10 cellular contexts compared by ENCODE assay signal in genomic region chrX:40154229-40154852, GRCh38. TPM values are rescaled to one million over a fixed set of nuclear protein-coding genes. Genes with fewer than 3 reads are reported as not detected.
DNase-seq lines count a peak whose midpoint lies in the region; ATAC-seq, FAIRE-seq and TF ChIP-seq lines count a peak whose summit lies in the region.
"Had no signal": no experiment of that assay in that cellular context is flagged by ENCODE, and none has a peak within 500 bp of the region (broad histone marks: within the 10 kb centered on the region; RNA-seq: fewer than 3 reads in every experiment).

No MANE protein-coding gene starts in this region.

- peaks cover 5% of the 10 kb centered on the region for H3K4me1 ChIP-seq in right cardiac atrium (ENCODE audit: control insufficient read depth, insufficient read depth, low read length)

- peak overlapping the region; percentile 77 for H3K27ac ChIP-seq in right cardiac atrium (ENCODE audit: low read length)

- no peak for TF ChIP-seq CTCF in D721Med (IDR thresholded peaks at IDR 0.05; ENCODE audit: insufficient read depth, missing control alignments)

- H3K4me1 Mint-ChIP-seq in activated T-helper 2 cell treated with anti-CD3 and anti-CD28 coated beads, Interferon-gamma antibody, Interleukin-2, Interleukin-4, amounts not matched to agents 10 μg/mL and 5 μg/mL and 100 μg/mL, durations not matched to agents 14 hours and 24 hours and 36 hours (ENCODE audit: low read depth) = peaks cover 12% of the 10 kb centered on the region

- H3K4me3 Mint-ChIP-seq in activated T-helper 2 cell treated with anti-CD3 and anti-CD28 coated beads, Interferon-gamma antibody, Interleukin-2, Interleukin-4, amounts not matched to agents 10 μg/mL and 5 μg/mL and 100 μg/mL, durations not matched to agents 14 hours and 24 hours and 36 hours (ENCODE audit: low read depth) = peak overlapping the region; percentile 82

- intact Hi-C loops in activated T-helper 2 cell treated with anti-CD3 and anti-CD28 coated beads, Interferon-gamma antibody, Interleukin-2, Interleukin-4, amounts not matched to agents 10 μg/mL and 5 μg/mL and 100 μg/mL, durations not matched to agents 14 hours and 24 hours and 36 hours (cut with micrococcal nuclease) = loop anchor here (5.0 kb wide), 1 partner anchor 142 kb away; no protein-coding TSS in a partner anchor
- intact Hi-C loops in right cardiac atrium (cut with DNase I) = loop anchor here (5.0 to 10.0 kb wide), 4 partner anchors 50 to 140 kb away; partner anchors contain the start of gene BCOR (in 2 of the 4)

- H3K27ac Mint-ChIP-seq in activated T-helper 2 cell treated with anti-CD3 and anti-CD28 coated beads, Interferon-gamma antibody, Interleukin-2, Interleukin-4, amounts not matched to agents 10 μg/mL and 5 μg/mL and 100 μg/mL, durations not matched to agents 14 hours and 24 hours and 36 hours = peak overlapping the region; percentile 58

- peak; percentile 26 to 49 for ATAC-seq in right cardiac atrium
- no peak for ATAC-seq in HG02571 (IDR thresholded peaks at IDR 0.05; ENCODE audit: unreplicated experiment)

- H3K9me3 ChIP-seq in right cardiac atrium (ENCODE audit: control insufficient read depth, low read length) = no peaks in the 10 kb centered on the region

- H3K4me3 ChIP-seq in right cardiac atrium (ENCODE audit: low read length) (peak overlapping the region; percentile 63), skeletal muscle cell (ENCODE audit: low read depth, low read length) (peak overlapping the region; percentile 38)

- DNase-seq in NCI-H1436 (lab: John Stamatoyannopoulos, UW) = peak; percentile 68
- no peak for DNase-seq in NCI-H1436 treated with DMSO at 0.1 percent for 48 hours (lab: John Stamatoyannopoulos, UW)
- peak; percentile 50 for DNase-seq in NCI-H2029 (lab: John Stamatoyannopoulos, UW)
- no peak for DNase-seq in activated T-helper 2 cell treated with anti-CD3 and anti-CD28 coated beads, Interferon-gamma antibody, Interleukin-2, Interleukin-4, amounts not matched to agents 10 μg/mL and 5 μg/mL and 100 μg/mL, durations not matched to agents 14 hours and 24 hours and 36 hours (ENCODE audit: low spot score)
- peak; percentile 48 to 82 (median 78) for DNase-seq in right cardiac atrium
- DNase-seq in skeletal muscle cell (ENCODE audit: low read depth) = no peak
- no peak for DNase-seq in D721Med (ENCODE audit: insufficient read length, low spot score)

- H3K9me3 Mint-ChIP-seq in activated T-helper 2 cell treated with anti-CD3 and anti-CD28 coated beads, Interferon-gamma antibody, Interleukin-2, Interleukin-4, amounts not matched to agents 10 μg/mL and 5 μg/mL and 100 μg/mL, durations not matched to agents 14 hours and 24 hours and 36 hours = no peaks in the 10 kb centered on the region

- no peaks in the 10 kb centered on the region for H3K36me3 Mint-ChIP-seq in activated T-helper 2 cell treated with anti-CD3 and anti-CD28 coated beads, Interferon-gamma antibody, Interleukin-2, Interleukin-4, amounts not matched to agents 10 μg/mL and 5 μg/mL and 100 μg/mL, durations not matched to agents 14 hours and 24 hours and 36 hours (ENCODE audit: low read depth)

- under 1% methylated on average over 37 of the region's 39 CpGs for WGBS in right cardiac atrium

- H3K27me3 ChIP-seq in right cardiac atrium (ENCODE audit: control insufficient read depth, insufficient read depth) = no peaks in the 10 kb centered on the region

- no peak for FAIRE-seq in D721Med (lab: Jason Lieb, UNC)
- FAIRE-seq: colon, G401.6 had no signal

- H3K27me3 Mint-ChIP-seq in activated T-helper 2 cell treated with anti-CD3 and anti-CD28 coated beads, Interferon-gamma antibody, Interleukin-2, Interleukin-4, amounts not matched to agents 10 μg/mL and 5 μg/mL and 100 μg/mL, durations not matched to agents 14 hours and 24 hours and 36 hours (ENCODE audit: low read depth) = no peaks in the 10 kb centered on the region

RNA-seq across cellular contexts. Expression of gene BCOR, which starts 56.6 kb away (rescaled TPM):
- 74.6 and 82.2 TPM in 2 replicates for total RNA-seq in activated T-helper 2 cell treated with anti-CD3 and anti-CD28 coated beads, Interferon-gamma antibody, Interleukin-2, Interleukin-4, amounts not matched to agents 10 μg/mL and 5 μg/mL and 100 μg/mL, durations not matched to agents 14 hours and 24 hours and 36 hours
- total RNA-seq in right cardiac atrium = 10 to 100 TPM; 18.1 to 30.1 (median 20.5) TPM
- 11.1 TPM for polyA plus RNA-seq in right cardiac atrium

Comparison
In these comparisons a context has a peak if more than half of its experiments do, and no peak if none do; other contexts are left out.
1. DNase-seq: peak in NCI-H1436 (single experiment), NCI-H2029 (single experiment) and right cardiac atrium (3 of 3); none in NCI-H1436 treated with DMSO at 0.1 percent for 48 hours (single experiment), activated T-helper 2 cell treated with anti-CD3 and anti-CD28 coated beads, Interferon-gamma antibody, Interleukin-2, Interleukin-4, amounts not matched to agents 10 μg/mL and 5 μg/mL and 100 μg/mL, durations not matched to agents 14 hours and 24 hours and 36 hours (single experiment), skeletal muscle cell (single experiment) and D721Med (single experiment).